In genomic region chr4:38442073-38442788, GRCh38 we compare ENCODE assay signal across 2 cellular contexts.
TF ChIP-seq lines count a peak whose summit lies in the region.

No MANE protein-coding gene starts in this region.

TF ChIP-seq in HepG2, 621 proteins besides CTCF, POLR2A, EP300 and RAD21:
- no peak for TF ChIP-seq ATF7-NPFF (CRISPR knock-in tag; IDR thresholded peaks at IDR 0.05; ENCODE audit: low read depth)
- TF ChIP-seq SOX5 (CRISPR knock-in tag; IDR thresholded peaks at IDR 0.05; ENCODE audit: borderline replicate concordance) = peak; percentile 23; the same call in 1 of the 2 replicates
- TF ChIP-seq SOX13 (IDR thresholded peaks at IDR 0.05) = no peak
- TF ChIP-seq SOX13 (CRISPR knock-in tag; conservative IDR thresholded peaks at IDR 0.05 in 1 of 2, IDR thresholded peaks at IDR 0.05 in 1 of 2) = 0 out of 4 replicates have a peak, but pooled peaks of 1 of the 2 experiments have one; percentile 15
- TF ChIP-seq ZBTB40 (IDR thresholded peaks at IDR 0.05) = peak; percentile 80
- TF ChIP-seq ZBTB40 (CRISPR knock-in tag; IDR thresholded peaks at IDR 0.05) = no peak; the same call in 1 of the 2 replicates
- peak; percentile 18; the same call in 1 of the 2 replicates for TF ChIP-seq ZNF362 (CRISPR knock-in tag; IDR thresholded peaks at IDR 0.05; ENCODE audit: borderline replicate concordance)
- no peak for TF ChIP-seq ARNTL (CRISPR knock-in tag; IDR thresholded peaks at IDR 0.05)

TF ChIP-seq in GM12878, 131 proteins besides CTCF, POLR2A, EP300 and RAD21:
- TF ChIP-seq JUNB (IDR thresholded peaks at IDR 0.05) (peak; percentile 31; the same call in 1 of the 2 replicates), BRCA1 (IDR thresholded peaks at IDR 0.05; ENCODE audit: low read depth, low read length) (no peak), LARP7 (IDR thresholded peaks at IDR 0.05) (no peak), FOXM1 (IDR thresholded peaks at IDR 0.05; ENCODE audit: low read depth, low read length) (peak; percentile 46; the same call in 1 of the 2 replicates), E2F8 (IDR thresholded peaks at IDR 0.05; ENCODE audit: low read depth, partially characterized antibody) (no peak), POLR2AphosphoS2 (IDR thresholded peaks at IDR 0.05; ENCODE audit: low read depth, low read length) (no peak), ZBED1 (IDR thresholded peaks at IDR 0.05; ENCODE audit: borderline replicate concordance) (no peak), CHD1 (IDR thresholded peaks at IDR 0.05; ENCODE audit: low read depth, low read length) (no peak), MEF2B (IDR thresholded peaks at IDR 0.05; ENCODE audit: partially characterized antibody, poor library complexity, severe bottlenecking) (no peak), SRF (IDR thresholded peaks at IDR 0.05; ENCODE audit: low read depth in 2 of 2, low read length in 2 of 2) (no peak), MYB (IDR thresholded peaks at IDR 0.05; ENCODE audit: borderline replicate concordance, low read depth, low read length) (no peak), SIX5 (IDR thresholded peaks at IDR 0.05; ENCODE audit: low read depth, low read length, severe bottlenecking) (no peak), CEBPB (IDR thresholded peaks at IDR 0.05; ENCODE audit: borderline replicate concordance in 1 of 2, low read depth in 2 of 2, low read length in 2 of 2) (no peak), RUNX3 (IDR thresholded peaks at IDR 0.05; ENCODE audit: low read length) (peak; percentile 16), IKZF1 (conservative IDR thresholded peaks at IDR 0.05) (no peak), MEF2A (IDR thresholded peaks at IDR 0.05; ENCODE audit: insufficient read depth, low read depth, low read length) (peak; percentile 79; the same call in 1 of the 2 replicates), NBN (IDR thresholded peaks at IDR 0.05) (no peak), E2F4 (IDR thresholded peaks at IDR 0.05; ENCODE audit: low read depth, low read length) (no peak), ETV6 (conservative IDR thresholded peaks at IDR 0.05 in 1 of 2, IDR thresholded peaks at IDR 0.05 in 1 of 2; ENCODE audit: borderline replicate concordance in 1 of 2, low read depth in 1 of 2) (peak in 1 of 2 experiments; percentile 19; a peak in 1 of 4 replicates), ASH2L (IDR thresholded peaks at IDR 0.05; ENCODE audit: borderline replicate concordance, low read depth) (no peak), CBX5 (IDR thresholded peaks at IDR 0.05; ENCODE audit: low read depth) (0 out of 2 replicates have a peak, but pooled peaks have one; percentile 54), BMI1 (IDR thresholded peaks at IDR 0.05; ENCODE audit: borderline replicate concordance) (no peak), NFIC (IDR thresholded peaks at IDR 0.05; ENCODE audit: low read depth, low read length) (peak; percentile 52; the same call in 1 of the 2 replicates)
TF ChIP-seq in GM12878: peak in this region for 7.
